ENCODE assay signal across 8 cellular contexts in genomic region chr4:106502106-106502699, GRCh38.
DNase-seq lines count a peak whose midpoint lies in the region; ATAC-seq and TF ChIP-seq lines count a peak whose summit lies in the region.

No MANE protein-coding gene starts in this region.

- TF ChIP-seq CTCF in suprapubic skin (IDR thresholded peaks at IDR 0.05) = no peak

- H3K4me3 ChIP-seq in suprapubic skin = no peak overlapping the region

- H3K27me3 ChIP-seq in suprapubic skin = no peaks in the 10 kb centered on the region

- 28% methylated on average over 11 of the region's 11 CpGs for WGBS in suprapubic skin

- TF ChIP-seq POLR2A in suprapubic skin (IDR thresholded peaks at IDR 0.05) = no peak

- peak; percentile 83 for ATAC-seq in GM19452 (IDR thresholded peaks at IDR 0.05; ENCODE audit: unreplicated experiment)
- peak; percentile 85 for ATAC-seq in HG03469 (IDR thresholded peaks at IDR 0.05; ENCODE audit: unreplicated experiment)

- no peaks in the 10 kb centered on the region for H3K36me3 ChIP-seq in suprapubic skin

- H3K4me1 ChIP-seq in suprapubic skin = no peaks in the 10 kb centered on the region

- H3K9me3 ChIP-seq in suprapubic skin = no peaks in the 10 kb centered on the region

- TF ChIP-seq EP300 in suprapubic skin (IDR thresholded peaks at IDR 0.05) = no peak

- H3K27ac ChIP-seq in suprapubic skin = no peak overlapping the region

- DNase-seq in ELF-1 (ENCODE audit: low read depth, low spot score) (peak; percentile 69), OCI-M1 (lab: John Stamatoyannopoulos, UW) (peak; percentile 77), amniotic stem cell (lab: John Stamatoyannopoulos, UW) (peak; percentile 55), inferior parietal cortex (ENCODE audit: extremely low spot score) (peak; percentile 41), suprapubic skin (ENCODE audit: low spot score in 2 of 2) (no peak)
- DNase-seq in stimulated activated CD4-positive, alpha-beta T cell treated with anti-CD3 and anti-CD28 coated beads, Interleukin-4, amount 100 ng/mL, for 48 hours (ENCODE audit: low read depth in 2 of 2) = peak; percentile 26 to 30

Comparison
In these comparisons a context has a peak if more than half of its experiments do, and no peak if none do; other contexts are left out.
1. DNase-seq: peak in ELF-1 (single experiment), OCI-M1 (single experiment), amniotic stem cell (single experiment), inferior parietal cortex (single experiment) and stimulated activated CD4-positive, alpha-beta T cell treated with anti-CD3 and anti-CD28 coated beads, Interleukin-4, amount 100 ng/mL, for 48 hours (2 of 2); none in suprapubic skin (0 of 2).